In the genomic region with DNA sequence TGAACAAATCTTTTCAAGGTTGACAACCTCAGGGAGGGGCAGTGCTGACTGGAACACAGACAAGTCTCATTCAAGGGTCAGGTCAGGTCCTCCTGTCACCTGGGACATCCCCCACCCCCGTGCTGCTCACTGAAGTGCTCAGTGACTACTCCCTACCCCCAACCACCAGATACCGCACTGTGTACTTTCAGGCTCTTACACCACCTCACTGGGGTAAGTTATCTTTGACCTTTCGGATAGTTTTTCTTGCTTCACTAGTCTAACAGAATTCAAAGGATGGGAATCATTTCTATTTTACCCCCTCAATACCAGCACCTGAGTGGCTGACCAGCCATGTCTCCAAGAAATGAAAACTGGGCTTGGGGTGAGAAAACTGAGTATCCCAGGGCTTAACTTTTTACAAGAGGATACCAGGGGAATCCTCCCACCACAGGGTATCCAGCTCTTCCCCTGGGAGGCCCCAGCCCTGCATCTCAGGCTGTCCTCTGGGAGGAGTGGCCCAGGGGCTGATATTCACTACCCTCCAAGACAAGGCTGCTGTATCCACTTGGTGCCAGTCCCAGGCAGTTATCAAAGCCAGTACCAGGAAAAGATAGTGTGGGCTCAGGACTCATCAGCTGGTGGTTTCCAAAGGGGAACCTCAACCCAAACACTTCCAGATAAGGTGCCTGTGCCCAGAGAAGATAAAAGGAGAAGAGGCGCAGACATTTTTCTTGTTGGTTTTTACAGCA, we compare ENCODE assay signal across 8 cellular contexts. TPM values are rescaled to one million over a fixed set of nuclear protein-coding genes. Genes with fewer than 3 reads are reported as not detected.
DNase-seq lines count a peak whose midpoint lies in the region; ATAC-seq and TF ChIP-seq lines count a peak whose summit lies in the region.

No MANE protein-coding gene starts in this region.

- peak; percentile 76 to 82 for DNase-seq in activated CD4-positive, alpha-beta T cell treated with anti-CD3 and anti-CD28 coated beads, Interleukin-2, amount 50 U/mL, for 4 hours
- no peak for DNase-seq in right atrium auricular region (ENCODE audit: low spot score)
- DNase-seq in stimulated activated effector memory CD8-positive, alpha-beta T cell treated with anti-CD3 and anti-CD28 coated beads, Interleukin-12 subunit alpha, Interleukin-12 subunit beta, amount 100 ng/mL, for 72 hours (ENCODE audit: low spot score in 2 of 2) = peak; percentile 6 to 54
- DNase-seq in H9 = no peak

- no peak overlapping the region for H3K56ac ChIP-seq in H9 (ENCODE audit: insufficient read length, low read depth, low read length)

- no peaks in the 10 kb centered on the region for H3K9me3 ChIP-seq in right atrium auricular region
- H3K9me3 ChIP-seq in H9 (ENCODE audit: control insufficient read depth, low read depth, low read length) = no peaks in the 10 kb centered on the region

- H3K9me3 Mint-ChIP-seq in stimulated activated effector memory CD8-positive, alpha-beta T cell treated with anti-CD3 and anti-CD28 coated beads, Interleukin-12 subunit alpha, Interleukin-12 subunit beta, amount 100 ng/mL, for 72 hours = no peaks in the 10 kb centered on the region
- H3K9me3 Mint-ChIP-seq in H9 = peaks cover 8 to 20% of the 10 kb centered on the region in 2 experiments; a peak in 4 of 5 replicates

- peaks cover 5% of the 10 kb centered on the region for H3K23me2 ChIP-seq in H9 (ENCODE audit: insufficient read length, low read depth, low read length, poor library complexity, severe bottlenecking)

- no peak overlapping the region for H3K4me3 ChIP-seq in right atrium auricular region

- H3K27ac ChIP-seq in right atrium auricular region (peak overlapping the region; percentile 95), H9 (ENCODE audit: insufficient read length, low read depth, low read length) (no peak overlapping the region)

- no peak overlapping the region for H3K9ac ChIP-seq in H9 (ENCODE audit: extremely low read depth, insufficient read length, low read length)

- H3K18ac ChIP-seq in H9 (ENCODE audit: insufficient read length, low read depth, low read length) = no peak overlapping the region

- no peak overlapping the region for H3K23ac ChIP-seq in H9 (ENCODE audit: insufficient read length, low read depth, low read length)

- H3K27me3 ChIP-seq in right atrium auricular region (no peaks in the 10 kb centered on the region), H9 (ENCODE audit: insufficient read depth, low read length) (no peaks in the 10 kb centered on the region)

- H4K5ac ChIP-seq in H9 (ENCODE audit: insufficient read length, low read depth, low read length) = no peak overlapping the region

- ATAC-seq in HG02678 (IDR thresholded peaks at IDR 0.05; ENCODE audit: unreplicated experiment) = peak; percentile 39
- peak; percentile 82 for ATAC-seq in stimulated activated effector memory CD8-positive, alpha-beta T cell treated with anti-CD3 and anti-CD28 coated beads, Interleukin-12 subunit alpha, Interleukin-12 subunit beta, amount 100 ng/mL, for 72 hours
- no peak for ATAC-seq in HG03045 (IDR thresholded peaks at IDR 0.05; ENCODE audit: unreplicated experiment)
- no peak for ATAC-seq in HG02588 (IDR thresholded peaks at IDR 0.05; ENCODE audit: unreplicated experiment)
- no peak for ATAC-seq in GM18858 (IDR thresholded peaks at IDR 0.05; ENCODE audit: unreplicated experiment)

- H2BK12ac ChIP-seq in H9 (ENCODE audit: insufficient read length, low read depth, low read length) = no peak overlapping the region

- H3K27me3 Mint-ChIP-seq in H9 (ENCODE audit: low read depth) = peaks cover 17% of the 10 kb centered on the region

- no peak for TF ChIP-seq CTCF in right atrium auricular region (IDR thresholded peaks at IDR 0.05)
- no peak for TF ChIP-seq CTCF in H9 (conservative IDR thresholded peaks at IDR 0.05)

- no peaks in the 10 kb centered on the region for H3K36me3 ChIP-seq in right atrium auricular region

- no peak overlapping the region for H3K14ac ChIP-seq in H9 (ENCODE audit: insufficient read depth, low read length)

- no CpG with 5 or more reads among the region's 4 CpGs for WGBS in H9 (ENCODE audit: extremely low coverage, insufficient read length, low lambda C conversion rate)

- peaks cover 33% of the 10 kb centered on the region for H3K4me1 Mint-ChIP-seq in stimulated activated effector memory CD8-positive, alpha-beta T cell treated with anti-CD3 and anti-CD28 coated beads, Interleukin-12 subunit alpha, Interleukin-12 subunit beta, amount 100 ng/mL, for 72 hours
- peaks cover 18 to 19% of the 10 kb centered on the region in 2 experiments for H3K4me1 Mint-ChIP-seq in H9

- peaks cover 16% of the 10 kb centered on the region for H3K36me3 Mint-ChIP-seq in stimulated activated effector memory CD8-positive, alpha-beta T cell treated with anti-CD3 and anti-CD28 coated beads, Interleukin-12 subunit alpha, Interleukin-12 subunit beta, amount 100 ng/mL, for 72 hours
- H3K36me3 Mint-ChIP-seq in H9 (ENCODE audit: insufficient read depth in 1 of 3, low read depth in 3 of 3) = peaks cover 0 to 5% (median 4%) of the 10 kb centered on the region in 3 experiments; a peak in 3 of 7 replicates

- no peak overlapping the region for H2AFZ ChIP-seq in H9 (ENCODE audit: low read length)

- H3K4me3 Mint-ChIP-seq in stimulated activated effector memory CD8-positive, alpha-beta T cell treated with anti-CD3 and anti-CD28 coated beads, Interleukin-12 subunit alpha, Interleukin-12 subunit beta, amount 100 ng/mL, for 72 hours = peak overlapping the region; percentile 94
- H3K4me3 Mint-ChIP-seq in H9 = no peak overlapping the region; a peak in 1 of 5 replicates

- H2BK120ac ChIP-seq in H9 (ENCODE audit: low read depth, low read length, poor library complexity, severe bottlenecking) = no peak overlapping the region

- no peaks in the 10 kb centered on the region for H4K20me1 ChIP-seq in H9 (ENCODE audit: control insufficient read depth, insufficient read depth, insufficient read length)

- H4K91ac ChIP-seq in H9 (ENCODE audit: insufficient read length, low read depth, low read length) = no peak overlapping the region

- H3T11ph ChIP-seq in H9 (ENCODE audit: low read length) = no peak overlapping the region

- no peak overlapping the region for H2BK15ac ChIP-seq in H9 (ENCODE audit: low read depth, low read length)

- H2AK5ac ChIP-seq in H9 (ENCODE audit: insufficient read length, low read length) = no peak overlapping the region

- H3K4me2 ChIP-seq in H9 (ENCODE audit: insufficient read depth, insufficient read length, low read length) = no peak overlapping the region

- no peaks in the 10 kb centered on the region for H3K79me2 ChIP-seq in H9 (ENCODE audit: insufficient read depth, low read length)

- H3K79me1 ChIP-seq in H9 (ENCODE audit: insufficient read depth, low read depth, low read length, poor library complexity, severe bottlenecking) = no peaks in the 10 kb centered on the region

- H2BK5ac ChIP-seq in H9 (ENCODE audit: insufficient read length, low read length) = no peak overlapping the region

- H4K8ac ChIP-seq in H9 (replicated peaks; ENCODE audit: insufficient read length, low read depth, low read length) = no peak overlapping the region

- no peak overlapping the region for H3K4ac ChIP-seq in H9 (ENCODE audit: low read depth, low read length)

- H3K4me1 ChIP-seq in right atrium auricular region (peaks cover 0 to 32% of the 10 kb centered on the region in 2 donors), H9 (ENCODE audit: insufficient read depth, low read length) (no peaks in the 10 kb centered on the region; the same call in 1 of the 2 replicates)

- H3K27ac Mint-ChIP-seq in stimulated activated effector memory CD8-positive, alpha-beta T cell treated with anti-CD3 and anti-CD28 coated beads, Interleukin-12 subunit alpha, Interleukin-12 subunit beta, amount 100 ng/mL, for 72 hours = peak overlapping the region; percentile 58
- no peak overlapping the region for H3K27ac Mint-ChIP-seq in H9

- no peak overlapping the region for H2BK20ac ChIP-seq in H9 (ENCODE audit: low read depth, low read length, poor library complexity, severe bottlenecking)

RNA-seq across cellular contexts. Expression of a gene that starts 2.1 kb away (rescaled TPM):
- total RNA-seq in right atrium auricular region (1 to 10 TPM; 4.7 to 7.6 TPM), H9 (2021) (1.9 TPM in 2 replicates)

RNA-seq across cellular contexts. Expression of a gene that starts 34.1 kb away (rescaled TPM):
- total RNA-seq in right atrium auricular region (1 to 10 TPM; 1.0 to 1.8 TPM), H9 (2021) (3.7 and 4.0 TPM in 2 replicates)

RNA-seq across cellular contexts. Expression of a gene that starts 36.7 kb away (rescaled TPM):
- total RNA-seq in right atrium auricular region (1 to 10 TPM; 4.6 to 8.6 TPM), H9 (2021) (6.6 and 6.9 TPM in 2 replicates)

Comparison
In these comparisons a context has a peak if more than half of its experiments do, and no peak if none do; other contexts are left out.
1. ATAC-seq: peak in HG02678 (single experiment) and stimulated activated effector memory CD8-positive, alpha-beta T cell treated with anti-CD3 and anti-CD28 coated beads, Interleukin-12 subunit alpha, Interleukin-12 subunit beta, amount 100 ng/mL, for 72 hours (single experiment); none in HG03045 (single experiment), HG02588 (single experiment) and GM18858 (single experiment).
2. DNase-seq: peak in activated CD4-positive, alpha-beta T cell treated with anti-CD3 and anti-CD28 coated beads, Interleukin-2, amount 50 U/mL, for 4 hours (2 of 2) and stimulated activated effector memory CD8-positive, alpha-beta T cell treated with anti-CD3 and anti-CD28 coated beads, Interleukin-12 subunit alpha, Interleukin-12 subunit beta, amount 100 ng/mL, for 72 hours (2 of 2); none in right atrium auricular region (single experiment) and H9 (single experiment).